ENCODE assay signal across 7 cellular contexts in genomic region chr16:81505011-81505660, GRCh38.
A peak's percentile ranks its signal among the peaks of the same experiment; 100 is the strongest.
DNase-seq lines count a peak whose midpoint lies in the region; ATAC-seq and TF ChIP-seq lines count a peak whose summit lies in the region.

No MANE protein-coding gene starts in this region.

- no peaks in the 10 kb centered on the region for H3K9me3 Mint-ChIP-seq in nephron progenitor cell

- H3K27me3 Mint-ChIP-seq in T-helper 17 cell (no peaks in the 10 kb centered on the region), nephron progenitor cell (ENCODE audit: low read depth, poor library complexity) (no peaks in the 10 kb centered on the region)

- peak; percentile 77 for ATAC-seq in GM19043 (IDR thresholded peaks at IDR 0.05; ENCODE audit: low read depth, unreplicated experiment)
- ATAC-seq in HG03039 (IDR thresholded peaks at IDR 0.05; ENCODE audit: unreplicated experiment) = peak; percentile 60
- ATAC-seq in T-helper 17 cell = peak; percentile 34

- no peak overlapping the region for H3K27ac Mint-ChIP-seq in T-helper 17 cell
- H3K27ac Mint-ChIP-seq in nephron progenitor cell = no peak overlapping the region

- H3K4me3 Mint-ChIP-seq in T-helper 17 cell = no peak overlapping the region
- H3K4me3 Mint-ChIP-seq in nephron progenitor cell = no peak overlapping the region

- TF ChIP-seq CTCF in nephron progenitor cell (IDR thresholded peaks at IDR 0.05) = no peak

- H3K36me3 Mint-ChIP-seq in T-helper 17 cell (ENCODE audit: low read depth) = no peaks in the 10 kb centered on the region
- peaks cover under 1% of the 10 kb centered on the region for H3K36me3 Mint-ChIP-seq in nephron progenitor cell (ENCODE audit: low read depth)

- H3K4me1 Mint-ChIP-seq in T-helper 17 cell (peaks cover 13% of the 10 kb centered on the region), nephron progenitor cell (peaks cover 45% of the 10 kb centered on the region)

- DNase-seq in T-helper 17 cell (no peak), nephron progenitor cell (peak; percentile 53), DMS 273 (lab: John Stamatoyannopoulos, UW; ENCODE audit: unreplicated experiment) (no peak), hippocampal formation (lab: John Stamatoyannopoulos, UW) (no peak), NCI-H1436 (lab: John Stamatoyannopoulos, UW) (no peak)

- H3K9me3 ChIP-seq in T-helper 17 cell (ENCODE audit: control insufficient read depth, low read length, poor library complexity, severe bottlenecking) = no peaks in the 10 kb centered on the region
